18 cellular contexts compared by ENCODE assay signal in genomic region chrX:9851890-9852289, GRCh38.
DNase-seq lines count a peak whose midpoint lies in the region; ATAC-seq and TF ChIP-seq lines count a peak whose summit lies in the region.
"Had no signal": no experiment of that assay in that cellular context is flagged by ENCODE, and none has a peak within 500 bp of the region (broad histone marks: within the 10 kb centered on the region; RNA-seq: fewer than 3 reads in every experiment).

No MANE protein-coding gene starts in this region.

- no peaks in the 10 kb centered on the region for H3F3A ChIP-seq in PC-3 (ENCODE audit: low read length, unreplicated experiment)

- H3K23ac ChIP-seq in trophoblast cell (ENCODE audit: low read length) = no peak overlapping the region

- H3K27ac ChIP-seq in PC-3 (ENCODE audit: low read length) = no peak overlapping the region
- H3K27ac ChIP-seq in trophoblast cell (ENCODE audit: low read depth, low read length) = peak overlapping the region; percentile 99
- H3K27ac ChIP-seq: BLaER1 treated with 17β-estradiol and CSF1 and Interleukin-3, amounts not matched to agents 10 nM and 100 nM; SJSA1 had no signal

- peak; percentile 21; the same call in 1 of the 2 replicates for ATAC-seq in PC-3
- ATAC-seq in GM18511 (IDR thresholded peaks at IDR 0.05; ENCODE audit: unreplicated experiment) = no peak
- ATAC-seq: HepG2 had no signal

- DNase-seq in Caki2 (ENCODE audit: low read depth) (peak; percentile 82), PC-3 (no peak), kidney tubule cell (ENCODE audit: low spot score) (peak; percentile 92), trophoblast cell (peak in 1 of 2 donors; percentile 33), NCI-H2171 (lab: John Stamatoyannopoulos, UW) (no peak), COLO829 (ENCODE audit: low spot score) (no peak), C1 segment of cervical spinal cord (lab: John Stamatoyannopoulos, UW) (no peak)
- DNase-seq: DMS153, EL, HFFc6, NCI-H1105, NCI-H1694, NCI-H2107, NCI-H526 treated with DMSO at 0.1 percent for 48 hours had no signal

- H3K9me3 ChIP-seq in PC-3 (ENCODE audit: low read length) = no peaks in the 10 kb centered on the region
- no peaks in the 10 kb centered on the region for H3K9me3 ChIP-seq in trophoblast cell (ENCODE audit: insufficient read depth, low read depth, low read length)
- H3K9me3 ChIP-seq: BLaER1 treated with 17β-estradiol and CSF1 and Interleukin-3, amounts not matched to agents 10 nM and 100 nM; SJSA1 had no signal

- H3K79me1 ChIP-seq in trophoblast cell (ENCODE audit: low read length) = peaks cover 34% of the 10 kb centered on the region

- H3K27me3 ChIP-seq in PC-3 (ENCODE audit: low read length) = no peaks in the 10 kb centered on the region
- no peaks in the 10 kb centered on the region for H3K27me3 ChIP-seq in trophoblast cell (ENCODE audit: insufficient read depth, low read length)
- H3K27me3 ChIP-seq: BLaER1 treated with 17β-estradiol and CSF1 and Interleukin-3, amounts not matched to agents 10 nM and 100 nM; SJSA1 had no signal

- no peak overlapping the region for H3K4me2 ChIP-seq in PC-3 (ENCODE audit: low read length)
- H3K4me2 ChIP-seq in trophoblast cell (ENCODE audit: low read length) = no peak overlapping the region
- H3K4me2 ChIP-seq: BLaER1 treated with 17β-estradiol and CSF1 and Interleukin-3, amounts not matched to agents 10 nM and 100 nM had no signal

- no peaks in the 10 kb centered on the region for H4K20me1 ChIP-seq in PC-3 (ENCODE audit: low read length)
- H4K20me1 ChIP-seq: BLaER1 treated with 17β-estradiol and CSF1 and Interleukin-3, amounts not matched to agents 10 nM and 100 nM had no signal

- H3K18ac ChIP-seq in trophoblast cell (ENCODE audit: low read length) = no peak overlapping the region

- no peak overlapping the region for H2AK5ac ChIP-seq in trophoblast cell (ENCODE audit: low read length)

- H4K91ac ChIP-seq in trophoblast cell (ENCODE audit: low read depth, low read length) = peak overlapping the region; percentile 81

- H3K36me3 ChIP-seq in PC-3 (ENCODE audit: low read depth, low read length) = no peaks in the 10 kb centered on the region
- H3K36me3 ChIP-seq in trophoblast cell (ENCODE audit: control insufficient read depth in 1 of 2, insufficient read depth in 2 of 2, low read length in 2 of 2) = peaks cover 0 to 6% of the 10 kb centered on the region in 2 experiments
- H3K36me3 ChIP-seq: BLaER1 treated with 17β-estradiol and CSF1 and Interleukin-3, amounts not matched to agents 10 nM and 100 nM; SJSA1 had no signal

- no peak overlapping the region for H4K8ac ChIP-seq in trophoblast cell (ENCODE audit: low read depth, low read length)

- peak overlapping the region; percentile 99 for H2BK120ac ChIP-seq in trophoblast cell (ENCODE audit: insufficient read depth, low read length, poor library complexity)

- no peak overlapping the region for H3K4me3 ChIP-seq in PC-3 (ENCODE audit: low read length)
- no peak overlapping the region for H3K4me3 ChIP-seq in trophoblast cell (ENCODE audit: low read depth, low read length)
- H3K4me3 ChIP-seq: BLaER1 treated with 17β-estradiol and CSF1 and Interleukin-3, amounts not matched to agents 10 nM and 100 nM; SJSA1 had no signal

- peaks cover 11% of the 10 kb centered on the region for H3K4me1 ChIP-seq in PC-3 (ENCODE audit: insufficient read depth, low read length)
- H3K4me1 ChIP-seq in trophoblast cell (ENCODE audit: control insufficient read depth in 1 of 2, insufficient read depth in 2 of 2, low read length in 2 of 2) = peaks cover 30 to 31% of the 10 kb centered on the region in 2 experiments

- no peak for TF ChIP-seq CTCF in PC-3 (conservative IDR thresholded peaks at IDR 0.05; ENCODE audit: low read depth, low read length)

- in situ Hi-C loops in Caki2 (cut with HindIII; ENCODE audit: low pct_unique_long_range_greater_than_20kb, low sequenced_read_pairs) = no loop called here

- no peak overlapping the region for H2AFZ ChIP-seq in PC-3 (ENCODE audit: low read length)
- H2AFZ ChIP-seq in trophoblast cell (ENCODE audit: insufficient read depth, low read length, poor library complexity) = no peak overlapping the region

- H3K9ac ChIP-seq in PC-3 (ENCODE audit: low read length) (no peak overlapping the region), trophoblast cell (ENCODE audit: low read length) (no peak overlapping the region)
- H3K9ac ChIP-seq: BLaER1 treated with 17β-estradiol and CSF1 and Interleukin-3, amounts not matched to agents 10 nM and 100 nM had no signal

- no TSS peak for BruUV-seq in PC-3 (replicated peaks; lab: Mats Ljungman, UMichigan)

- CTCF ChIA-PET in PC-3 (lab: Charles Lee) = no interaction called here

- no peak overlapping the region for H4K12ac ChIP-seq in trophoblast cell (ENCODE audit: low read depth, low read length)

- H3K4ac ChIP-seq in trophoblast cell (ENCODE audit: low read depth, low read length) = no peak overlapping the region

- WGBS in trophoblast cell (ENCODE audit: extremely low coverage, insufficient coverage, insufficient read length) = no CpG with 5 or more reads among the region's 6 CpGs

- POLR2A ChIA-PET in PC-3 (lab: Charles Lee; ENCODE audit: unreplicated experiment) = no interaction called here

- H2BK12ac ChIP-seq in trophoblast cell (ENCODE audit: low read length) = no peak overlapping the region

- peak overlapping the region; percentile 86 for H2BK5ac ChIP-seq in trophoblast cell (ENCODE audit: low read depth, low read length, poor library complexity)

- no peaks in the 10 kb centered on the region for H3K9me2 ChIP-seq in PC-3 (replicated peaks; ENCODE audit: low read length)

- H3K79me2 ChIP-seq in PC-3 (ENCODE audit: low read length) (no peaks in the 10 kb centered on the region), trophoblast cell (ENCODE audit: control insufficient read depth, insufficient read depth, low read length, poor library complexity) (peaks cover 11% of the 10 kb centered on the region)

- intact Hi-C loops in PC-3 (cut with micrococcal nuclease) = no loop called here

- H3K14ac ChIP-seq in trophoblast cell (ENCODE audit: low read length) = no peak overlapping the region

Comparison
In these comparisons a context has a peak if more than half of its experiments do, and no peak if none do; other contexts are left out.
1. DNase-seq: peak in Caki2 (single experiment) and kidney tubule cell (single experiment); none in PC-3 (single experiment), NCI-H2171 (single experiment), COLO829 (single experiment) and C1 segment of cervical spinal cord (0 of 14).